8 cellular contexts compared by ENCODE assay signal in the genomic region with DNA sequence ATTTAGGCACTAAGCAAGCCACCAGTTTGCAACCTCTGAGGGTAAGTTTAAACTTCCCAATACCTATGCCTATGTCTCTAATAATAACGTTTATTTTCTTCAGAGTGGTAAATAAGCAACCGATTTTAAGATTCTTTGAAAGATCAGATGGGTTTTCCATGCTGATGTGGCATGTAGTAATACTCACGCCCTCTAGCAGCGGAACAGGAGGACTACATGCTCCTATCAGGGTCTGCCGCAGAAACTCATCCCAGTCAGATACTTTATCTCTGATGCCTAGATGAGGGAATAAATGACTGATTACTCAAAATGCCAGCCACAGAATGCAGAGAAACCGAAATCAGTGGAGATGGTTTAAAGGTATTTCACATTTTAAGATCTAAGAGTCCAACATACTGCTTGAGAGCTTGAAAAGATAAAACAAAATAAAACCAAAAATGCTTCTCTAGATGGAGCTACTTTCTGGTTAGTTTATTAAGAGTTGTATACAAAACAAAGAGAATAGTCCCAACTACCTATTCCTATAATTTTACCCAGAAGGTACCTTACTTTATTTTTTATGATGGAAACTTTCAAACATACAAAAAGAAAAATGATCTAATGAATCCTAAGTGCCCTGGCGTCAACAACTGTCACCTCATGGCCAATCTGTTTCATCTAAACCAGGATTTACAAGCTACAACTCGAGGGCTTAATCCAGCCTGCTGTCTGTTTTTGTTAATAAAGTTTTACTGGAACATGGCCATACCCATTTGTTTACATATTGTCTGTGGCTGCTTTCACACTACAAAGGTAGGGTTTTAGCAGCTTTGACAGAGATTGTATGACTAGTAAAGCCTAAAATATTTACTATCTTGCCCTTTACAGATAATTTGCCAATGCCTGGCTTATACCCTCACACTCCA. TPM values are rescaled to one million over a fixed set of nuclear protein-coding genes. Genes with fewer than 3 reads are reported as not detected.
DNase-seq lines count a peak whose midpoint lies in the region; ATAC-seq and TF ChIP-seq lines count a peak whose summit lies in the region.

No MANE protein-coding gene starts in this region.

- H3K4me3 ChIP-seq in WERI-Rb-1 (ENCODE audit: low read depth, low read length) (no peak overlapping the region), kidney epithelial cell (ENCODE audit: low read depth, low read length) (no peak overlapping the region)

- ATAC-seq in GM19351 (IDR thresholded peaks at IDR 0.05; ENCODE audit: unreplicated experiment) = peak; percentile 69

- H3K27me3 ChIP-seq in WERI-Rb-1 (ENCODE audit: insufficient read depth, low read depth, severe bottlenecking) = no peaks in the 10 kb centered on the region
- no peaks in the 10 kb centered on the region for H3K27me3 ChIP-seq in kidney epithelial cell (ENCODE audit: control insufficient read depth, insufficient read depth, low read length)

- H3K9me3 ChIP-seq in WERI-Rb-1 (ENCODE audit: severe bottlenecking) = no peaks in the 10 kb centered on the region

- TF ChIP-seq CTCF in WERI-Rb-1 (IDR thresholded peaks at IDR 0.05; ENCODE audit: low read depth, low read length) = peak; percentile 76
- peak; percentile 90 for TF ChIP-seq CTCF in kidney epithelial cell (IDR thresholded peaks at IDR 0.05; ENCODE audit: insufficient read depth, low read length, poor library complexity, severe bottlenecking)

- no peak overlapping the region for H3K27ac ChIP-seq in WERI-Rb-1

- H3K36me3 ChIP-seq in WERI-Rb-1 (peaks cover 17% of the 10 kb centered on the region), kidney epithelial cell (ENCODE audit: control insufficient read depth, insufficient read depth, low read length) (no peaks in the 10 kb centered on the region)

- DNase-seq in AG20443 (ENCODE audit: low spot score) (peak; percentile 79), NCI-H146 (lab: John Stamatoyannopoulos, UW) (peak; percentile 48), WERI-Rb-1 (peak; percentile 58), kidney epithelial cell (ENCODE audit: low read depth) (peak; percentile 10), NCI-H774 (lab: John Stamatoyannopoulos, UW) (no peak)
- DNase-seq in central memory CD4-positive, alpha-beta T cell = peak; percentile 31
- peak; percentile 28 for DNase-seq in stimulated activated CD4-positive, alpha-beta T cell treated with anti-CD3 and anti-CD28 coated beads, Interleukin-2, amount 100 ng/mL, for 4 hours (ENCODE audit: low read depth)

RNA-seq across cellular contexts. Expression of gene STIMATE, which starts 37.5 kb away (rescaled TPM):
- 14.4 and 15.2 TPM in 2 replicates for total RNA-seq in kidney epithelial cell
